ENCODE assay signal across 2 cellular contexts in genomic region chr17:64147110-64148016, GRCh38.
A peak's percentile ranks its signal among the peaks of the same experiment; 100 is the strongest.
TF ChIP-seq lines count a peak whose summit lies in the region.

No MANE protein-coding gene starts in this region.

TF ChIP-seq in HEK293, 187 proteins besides CTCF, POLR2A, EP300 and RAD21 (continued from another document and continues in another):
- TF ChIP-seq ZNF645 (tag by site-specific recombination; IDR thresholded peaks at IDR 0.05) (no peak), EGR2 (tag by site-specific recombination; IDR thresholded peaks at IDR 0.05; ENCODE audit: low read depth) (no peak), SP7 (tag by site-specific recombination; IDR thresholded peaks at IDR 0.05) (no peak), PRDM1 (tag by site-specific recombination; IDR thresholded peaks at IDR 0.05) (0 out of 2 replicates have a peak, but pooled peaks have one; percentile 14), ZNF658 (tag by site-specific recombination; IDR thresholded peaks at IDR 0.05) (no peak), ZNF530 (tag by site-specific recombination; IDR thresholded peaks at IDR 0.05; ENCODE audit: low read depth) (no peak), ZXDB (tag by site-specific recombination; IDR thresholded peaks at IDR 0.05) (0 out of 2 replicates have a peak, but pooled peaks have one; percentile 12), TSHZ1 (tag by site-specific recombination; IDR thresholded peaks at IDR 0.05; ENCODE audit: borderline replicate concordance) (no peak), ZNF660 (tag by site-specific recombination; IDR thresholded peaks at IDR 0.05) (no peak), ZNF518A (tag by site-specific recombination; conservative IDR thresholded peaks at IDR 0.05; ENCODE audit: low read depth) (no peak), ZNF423 (tag by site-specific recombination; IDR thresholded peaks at IDR 0.05) (no peak), ZBTB20 (tag by site-specific recombination; IDR thresholded peaks at IDR 0.05) (peak; percentile 75), YY2 (tag by site-specific recombination; IDR thresholded peaks at IDR 0.05) (no peak), ZNF354C (tag by site-specific recombination; IDR thresholded peaks at IDR 0.05; ENCODE audit: borderline replicate concordance, low read depth) (no peak), ZNF133 (tag by site-specific recombination; IDR thresholded peaks at IDR 0.05) (no peak), PATZ1 (tag by site-specific recombination; IDR thresholded peaks at IDR 0.05) (no peak)

TF ChIP-seq in HepG2, 621 proteins besides CTCF, POLR2A, EP300 and RAD21 (continued from another document and continues in another):
- TF ChIP-seq KAT2B (IDR thresholded peaks at IDR 0.05; ENCODE audit: borderline replicate concordance, low read depth, low read length), result no peak
- 0 out of 2 replicates have a peak, but pooled peaks have one; percentile 59 for TF ChIP-seq JUND (CRISPR knock-in tag; IDR thresholded peaks at IDR 0.05)
- no peak for TF ChIP-seq ADNP (CRISPR knock-in tag; IDR thresholded peaks at IDR 0.05)
- no peak for TF ChIP-seq JUN (CRISPR knock-in tag; IDR thresholded peaks at IDR 0.05)
- TF ChIP-seq DRAP1 (CRISPR knock-in tag; IDR thresholded peaks at IDR 0.05), result peak; percentile 37
- TF ChIP-seq ZNF773 (CRISPR knock-in tag; IDR thresholded peaks at IDR 0.05; ENCODE audit: borderline replicate concordance), result no peak
- no peak for TF ChIP-seq ZNF350 (CRISPR knock-in tag; IDR thresholded peaks at IDR 0.05; ENCODE audit: borderline replicate concordance, low read depth)
- TF ChIP-seq USF2 (IDR thresholded peaks at IDR 0.05; ENCODE audit: low read depth, low read length), result no peak
- peak; percentile 67 for TF ChIP-seq USF2 (CRISPR knock-in tag; IDR thresholded peaks at IDR 0.05; ENCODE audit: borderline replicate concordance)
- TF ChIP-seq NFE2L1 (CRISPR knock-in tag; IDR thresholded peaks at IDR 0.05; ENCODE audit: borderline replicate concordance), result no peak
- TF ChIP-seq TBP (CRISPR knock-in tag; IDR thresholded peaks at IDR 0.05), result no peak
- no peak for TF ChIP-seq KLF11 (CRISPR knock-in tag; IDR thresholded peaks at IDR 0.05)
- TF ChIP-seq ZNF124 (CRISPR knock-in tag; IDR thresholded peaks at IDR 0.05), result no peak; the same call in 1 of the 2 replicates
- TF ChIP-seq GLMP (CRISPR knock-in tag; IDR thresholded peaks at IDR 0.05; ENCODE audit: borderline replicate concordance), result no peak
- TF ChIP-seq ZNF577 (CRISPR knock-in tag; IDR thresholded peaks at IDR 0.05; ENCODE audit: borderline replicate concordance, low read depth), result no peak; the same call in 1 of the 2 replicates
- no peak for TF ChIP-seq HDAC1 (CRISPR knock-in tag; IDR thresholded peaks at IDR 0.05)
- no peak; the same call in 1 of the 2 replicates for TF ChIP-seq ZSCAN25 (CRISPR knock-in tag; IDR thresholded peaks at IDR 0.05)
- TF ChIP-seq YY1 (IDR thresholded peaks at IDR 0.05; ENCODE audit: insufficient read depth, insufficient replicate concordance, low read depth, low read length), result no peak
- no peak for TF ChIP-seq ZFP62 (CRISPR knock-in tag; IDR thresholded peaks at IDR 0.05)
- TF ChIP-seq RCOR2 (CRISPR knock-in tag; IDR thresholded peaks at IDR 0.05), result no peak; the same call in 1 of the 2 replicates
- TF ChIP-seq ZNF883 (CRISPR knock-in tag; IDR thresholded peaks at IDR 0.05; ENCODE audit: not compliant biosample characterization), result no peak
- TF ChIP-seq ZNF761 (CRISPR knock-in tag; conservative IDR thresholded peaks at IDR 0.05), result no peak
- TF ChIP-seq REL (CRISPR knock-in tag; conservative IDR thresholded peaks at IDR 0.05), result no peak
- TF ChIP-seq ETS1 (CRISPR knock-in tag; IDR thresholded peaks at IDR 0.05), result 0 out of 2 replicates have a peak, but pooled peaks have one; percentile 23
- peak; percentile 72 for TF ChIP-seq HOXA5 (CRISPR knock-in tag; IDR thresholded peaks at IDR 0.05)
- TF ChIP-seq RFX1 (IDR thresholded peaks at IDR 0.05), result no peak
- TF ChIP-seq ZFAT (CRISPR knock-in tag; conservative IDR thresholded peaks at IDR 0.05), result 0 out of 2 replicates have a peak, but pooled peaks have one; percentile 65
- no peak for TF ChIP-seq PRPF4 (IDR thresholded peaks at IDR 0.05; ENCODE audit: low read depth, low read length, poor library complexity, severe bottlenecking)
- no peak for TF ChIP-seq TRAFD1 (CRISPR knock-in tag; IDR thresholded peaks at IDR 0.05; ENCODE audit: borderline replicate concordance)
- TF ChIP-seq GZF1 (CRISPR knock-in tag; IDR thresholded peaks at IDR 0.05), result no peak
- TF ChIP-seq PATZ1 (CRISPR knock-in tag; IDR thresholded peaks at IDR 0.05), result no peak; the same call in none of the 2 replicates
- no peak for TF ChIP-seq ATF5 (CRISPR knock-in tag; IDR thresholded peaks at IDR 0.05; ENCODE audit: low read depth)
- no peak for TF ChIP-seq SMAD9 (CRISPR knock-in tag; IDR thresholded peaks at IDR 0.05)
- peak; percentile 74; the same call in 1 of the 2 replicates for TF ChIP-seq ZSCAN5A (CRISPR knock-in tag; IDR thresholded peaks at IDR 0.05; ENCODE audit: borderline replicate concordance)
- TF ChIP-seq ONECUT2 (CRISPR knock-in tag; IDR thresholded peaks at IDR 0.05), result peak; percentile 45; the same call in 1 of the 2 replicates
- TF ChIP-seq PLRG1 (conservative IDR thresholded peaks at IDR 0.05), result no peak
- TF ChIP-seq KLF6 (CRISPR knock-in tag; IDR thresholded peaks at IDR 0.05), result no peak
- TF ChIP-seq HES4 (CRISPR knock-in tag; IDR thresholded peaks at IDR 0.05; ENCODE audit: borderline replicate concordance), result no peak
- 0 out of 2 replicates have a peak, but pooled peaks have one; percentile 37 for TF ChIP-seq DMAP1 (CRISPR knock-in tag; IDR thresholded peaks at IDR 0.05)
- TF ChIP-seq GABPB1 (CRISPR knock-in tag; IDR thresholded peaks at IDR 0.05), result no peak
- TF ChIP-seq SIN3B (IDR thresholded peaks at IDR 0.05; ENCODE audit: low read length), result no peak
- TF ChIP-seq ZC3H4 (CRISPR knock-in tag; IDR thresholded peaks at IDR 0.05; ENCODE audit: borderline replicate concordance), result peak; percentile 95
- TF ChIP-seq AHDC1 (CRISPR knock-in tag; IDR thresholded peaks at IDR 0.05; ENCODE audit: borderline replicate concordance), result no peak
- no peak for TF ChIP-seq RBAK (CRISPR knock-in tag; IDR thresholded peaks at IDR 0.05)
- no peak for TF ChIP-seq RNF2 (conservative IDR thresholded peaks at IDR 0.05; ENCODE audit: low read depth)
